12 cellular contexts compared by ENCODE assay signal in genomic region chr1:187788686-187789085, GRCh38.
DNase-seq lines count a peak whose midpoint lies in the region; ATAC-seq lines count a peak whose summit lies in the region.
"Had no signal": no experiment of that assay in that cellular context is flagged by ENCODE, and none has a peak within 500 bp of the region (broad histone marks: within the 10 kb centered on the region; RNA-seq: fewer than 3 reads in every experiment).

No MANE protein-coding gene starts in this region.

- peak overlapping the region; percentile 38 for H2AFZ ChIP-seq in neuron (ENCODE audit: low read depth, low read length)
- H2AFZ ChIP-seq: GM23248 had no signal

- H3K4me1 ChIP-seq in neuron (ENCODE audit: insufficient read depth, low read length) = peaks cover 32% of the 10 kb centered on the region

- DNase-seq in DMS153 (lab: John Stamatoyannopoulos, UW) = peak; percentile 45
- DNase-seq in DMS153 treated with DMSO at 0.1 percent for 48 hours (lab: John Stamatoyannopoulos, UW; ENCODE audit: unreplicated experiment) = no peak
- peak; percentile 8 for DNase-seq in NCI-H146 treated with DMSO at 0.1 percent for 48 hours (lab: John Stamatoyannopoulos, UW; ENCODE audit: unreplicated experiment)
- DNase-seq in NCI-H774 (lab: John Stamatoyannopoulos, UW) = peak; percentile 10
- DNase-seq in left lobe of liver (ENCODE audit: low spot score) = no peak
- no peak for DNase-seq in stimulated activated CD4-positive, alpha-beta T cell treated with anti-CD3 and anti-CD28 coated beads, Interleukin-4, amount 100 ng/mL, for 4 hours
- DNase-seq: CD8-positive, alpha-beta T cell; COR-L47; GM23248; H7 had no signal

- ATAC-seq in left lobe of liver (no peak), HG02970 (IDR thresholded peaks at IDR 0.05; ENCODE audit: low FRiP score, unreplicated experiment) (no peak)
- ATAC-seq: CD8-positive, alpha-beta T cell had no signal

- H3K4me3 ChIP-seq in neuron (ENCODE audit: low read length) = no peak overlapping the region
- H3K4me3 ChIP-seq: GM23248 had no signal

- no peaks in the 10 kb centered on the region for H3K9me3 ChIP-seq in neuron (ENCODE audit: low read length)

- H3K36me3 ChIP-seq in neuron (ENCODE audit: insufficient read depth, low read length) = no peaks in the 10 kb centered on the region

- H3K27me3 ChIP-seq in neuron (ENCODE audit: insufficient read depth, low read length) = no peaks in the 10 kb centered on the region

Comparison
In these comparisons a context has a peak if more than half of its experiments do, and no peak if none do; other contexts are left out.
1. DNase-seq: peak in DMS153 (single experiment), NCI-H146 treated with DMSO at 0.1 percent for 48 hours (single experiment) and NCI-H774 (single experiment); none in DMS153 treated with DMSO at 0.1 percent for 48 hours (single experiment), left lobe of liver (single experiment) and stimulated activated CD4-positive, alpha-beta T cell treated with anti-CD3 and anti-CD28 coated beads, Interleukin-4, amount 100 ng/mL, for 4 hours (0 of 2).